Comparison of ENCODE assay signal across 16 cellular contexts in the genomic region with DNA sequence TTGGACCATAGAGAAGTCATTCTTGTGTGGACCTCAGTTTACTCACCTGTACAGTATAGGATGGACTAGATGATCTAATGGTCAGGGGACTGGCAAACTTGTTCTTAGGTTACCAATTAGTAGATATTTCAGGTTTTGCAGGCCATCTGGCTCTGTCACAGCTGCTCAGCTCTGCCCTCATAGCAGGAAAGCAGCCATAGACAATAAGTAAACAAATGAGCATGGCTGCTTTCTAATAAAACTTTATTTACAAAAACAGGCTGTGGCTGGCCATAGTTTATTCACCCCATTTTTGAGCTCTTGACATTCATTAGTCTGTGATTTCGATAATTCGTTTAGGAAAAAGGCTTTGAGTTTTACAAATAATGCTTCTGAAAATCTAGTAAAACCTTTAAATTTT.
"Had no signal": no experiment of that assay in that cellular context is flagged by ENCODE, and none has a peak within 500 bp of the region (broad histone marks: within the 10 kb centered on the region; RNA-seq: fewer than 3 reads in every experiment).

No MANE protein-coding gene starts in this region.

- H3K4me3 ChIP-seq: upper lobe of left lung had no signal

- H3K27me3 Mint-ChIP-seq: stimulated activated naive CD8-positive, alpha-beta T cell treated with anti-CD3 and anti-CD28 coated beads, Interleukin-15, amount 100 ng/mL, for 72 hours had no signal

- H3K27ac ChIP-seq: foreskin keratinocyte, upper lobe of left lung had no signal

- H3K9me3 ChIP-seq: upper lobe of left lung had no signal

- H3K9me3 Mint-ChIP-seq: activated T-helper 1 cell treated with anti-CD3 and anti-CD28 coated beads, Interleukin-12 subunit alpha, Interleukin-12 subunit beta, Interleukin-2, Interleukin-4 antibody, amounts not matched to agents 30 ng/mL and 10 ng/mL and 1 ng/mL, durations not matched to agents 14 hours and 24 hours and 36 hours; nephron; stimulated activated naive CD8-positive, alpha-beta T cell treated with anti-CD3 and anti-CD28 coated beads, Interleukin-15, amount 100 ng/mL, for 72 hours had no signal

- H3K27me3 ChIP-seq: foreskin keratinocyte, upper lobe of left lung had no signal

- DNase-seq: activated CD4-positive, alpha-beta T cell treated with anti-CD3 and anti-CD28 coated beads, Interleukin-2, amount 50 U/mL, for 1 hour; aorta; effector CD8-positive, alpha-beta T cell; foreskin keratinocyte; kidney glomerular epithelial cell; left ventricle myocardium superior; mesenchymal stem cell; nucleus accumbens; stimulated activated CD4-positive, alpha-beta T cell treated with anti-CD3 and anti-CD28 coated beads, Interleukin-1b, Interleukin-23, amount 100 ng/mL, for 48 hours; stimulated activated naive CD8-positive, alpha-beta T cell treated with anti-CD3 and anti-CD28 coated beads, Interleukin-15, amount 100 ng/mL, for 72 hours; T-helper 9 cell; upper lobe of left lung had no signal

- H3K36me3 ChIP-seq: upper lobe of left lung had no signal

- ATAC-seq: activated CD4-positive, CD25-positive, alpha-beta regulatory T cell treated with anti-CD3 and anti-CD28 coated beads, Interleukin-2, amount 50 U/mL, for 24 hours; foreskin keratinocyte; left ventricle myocardium superior; sciatic nerve; stimulated activated naive CD8-positive, alpha-beta T cell treated with anti-CD3 and anti-CD28 coated beads, Interleukin-15, amount 100 ng/mL, for 72 hours had no signal

- H3K4me3 Mint-ChIP-seq: activated T-helper 1 cell treated with anti-CD3 and anti-CD28 coated beads, Interleukin-12 subunit alpha, Interleukin-12 subunit beta, Interleukin-2, Interleukin-4 antibody, amounts not matched to agents 30 ng/mL and 10 ng/mL and 1 ng/mL, durations not matched to agents 14 hours and 24 hours and 36 hours; nephron; stimulated activated naive CD8-positive, alpha-beta T cell treated with anti-CD3 and anti-CD28 coated beads, Interleukin-15, amount 100 ng/mL, for 72 hours had no signal

- H3K27ac Mint-ChIP-seq: activated T-helper 1 cell treated with anti-CD3 and anti-CD28 coated beads, Interleukin-12 subunit alpha, Interleukin-12 subunit beta, Interleukin-2, Interleukin-4 antibody, amounts not matched to agents 30 ng/mL and 10 ng/mL and 1 ng/mL, durations not matched to agents 14 hours and 24 hours and 36 hours; nephron; stimulated activated naive CD8-positive, alpha-beta T cell treated with anti-CD3 and anti-CD28 coated beads, Interleukin-15, amount 100 ng/mL, for 72 hours had no signal
